In the genomic region with DNA sequence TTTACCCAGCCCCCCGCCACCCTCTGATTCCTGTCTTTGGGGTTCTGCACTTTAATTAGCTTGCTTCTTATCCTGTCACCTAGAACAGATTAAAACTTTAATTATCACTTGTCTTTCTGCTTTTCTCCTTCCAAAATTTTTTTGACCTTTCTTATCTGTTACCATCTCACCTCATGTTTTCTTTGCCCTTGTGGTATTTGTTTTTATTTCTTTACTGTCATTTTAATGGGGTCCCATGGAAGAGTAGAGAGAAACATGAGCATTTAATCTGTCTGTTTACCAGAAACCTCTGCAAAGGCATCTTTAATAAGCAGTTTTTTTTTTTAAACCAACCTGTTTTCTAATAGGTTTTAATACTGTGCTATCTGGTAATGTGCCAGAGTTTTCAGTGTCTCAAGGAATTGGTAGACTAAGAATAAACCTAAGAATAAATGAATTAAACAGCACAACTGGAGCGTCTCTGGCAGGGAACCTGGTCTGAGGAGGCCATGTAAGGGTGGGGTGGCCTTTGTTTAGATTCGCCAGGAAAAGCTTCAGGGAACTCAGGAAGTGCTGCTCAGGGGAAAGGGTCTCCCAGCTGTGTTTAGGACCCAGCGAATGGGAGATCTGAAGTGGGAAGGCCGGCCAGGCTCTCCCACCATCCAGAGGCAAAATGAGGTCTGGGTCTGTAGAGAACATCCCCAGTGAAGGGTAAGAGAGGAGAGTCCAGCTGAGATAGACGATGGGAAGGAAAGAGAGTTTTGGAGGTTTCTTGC, we compare ENCODE assay signal across 21 cellular contexts.
A peak's percentile ranks its signal among the peaks of the same experiment; 100 is the strongest.
DNase-seq lines count a peak whose midpoint lies in the region; ATAC-seq and TF ChIP-seq lines count a peak whose summit lies in the region.
"Had no signal": no experiment of that assay in that cellular context is flagged by ENCODE, and none has a peak within 500 bp of the region (broad histone marks: within the 10 kb centered on the region; RNA-seq: fewer than 3 reads in every experiment).

No MANE protein-coding gene starts in this region.

- H3K9me3 ChIP-seq in heart right ventricle = no peaks in the 10 kb centered on the region
- H3K9me3 ChIP-seq in iPS-20b (ENCODE audit: insufficient read depth, low read depth, low read length) = no peaks in the 10 kb centered on the region
- H3K9me3 ChIP-seq in skeletal muscle tissue (ENCODE audit: control insufficient read depth in 3 of 3, low read length in 3 of 3) = no peaks in the 10 kb centered on the region
- H3K9me3 ChIP-seq: colonic mucosa, ovary, thoracic aorta had no signal

- WGBS in heart right ventricle, 2 donors = 35 to 36% methylated on average over 6 of the region's 6 CpGs

- H3K4me1 ChIP-seq in heart right ventricle (peaks cover 35 to 100% (median 99%) of the 10 kb centered on the region in 9 donors), iPS-20b (ENCODE audit: insufficient read depth, low read length) (peaks cover 43% of the 10 kb centered on the region; the same call in 1 of the 2 replicates), skeletal muscle tissue (ENCODE audit: control insufficient read depth in 3 of 3, insufficient read depth in 3 of 3, low read length in 3 of 3) (peaks cover 63 to 87% (median 79%) of the 10 kb centered on the region in 3 donors)
- H3K4me1 ChIP-seq: colonic mucosa had no signal

- TF ChIP-seq CTCF in heart right ventricle (IDR thresholded peaks at IDR 0.05) (no peak), VCaP (conservative IDR thresholded peaks at IDR 0.05) (no peak), GM10266 (IDR thresholded peaks at IDR 0.05; ENCODE audit: control insufficient read depth, insufficient read depth, low read depth, missing control alignments) (no peak)

- H3K27me3 ChIP-seq in heart right ventricle (no peaks in the 10 kb centered on the region), iPS-20b (ENCODE audit: insufficient read depth, low read length) (no peaks in the 10 kb centered on the region), skeletal muscle tissue (ENCODE audit: control insufficient read depth in 3 of 3, insufficient read depth in 3 of 3, low read length in 3 of 3) (no peaks in the 10 kb centered on the region)
- H3K27me3 ChIP-seq: colonic mucosa, hepatocyte, ovary had no signal

- H3K36me3 ChIP-seq in heart right ventricle (no peaks in the 10 kb centered on the region), iPS-20b (ENCODE audit: insufficient read depth, low read depth, low read length) (no peaks in the 10 kb centered on the region), skeletal muscle tissue (ENCODE audit: control insufficient read depth in 3 of 3, insufficient read depth in 3 of 3, low read length in 3 of 3) (no peaks in the 10 kb centered on the region)
- H3K36me3 ChIP-seq: colonic mucosa, ovary, thoracic aorta had no signal

- H3K4me3 ChIP-seq in heart right ventricle (no peak overlapping the region), iPS-20b (ENCODE audit: low read length) (no peak overlapping the region), skeletal muscle tissue (ENCODE audit: low read length in 3 of 3) (no peak overlapping the region)
- H3K4me3 ChIP-seq: colonic mucosa, hepatocyte, ovary had no signal

- peak overlapping the region in 9 of 10 donors; percentile 26 to 78 (median 65) for H3K27ac ChIP-seq in heart right ventricle
- H3K27ac ChIP-seq in VCaP = peak overlapping the region; percentile 36; the same call in 1 of the 2 replicates
- no peak overlapping the region for H3K27ac ChIP-seq in iPS-20b (ENCODE audit: low read length)
- peak overlapping the region; percentile 55 for H3K27ac ChIP-seq in skeletal muscle tissue (ENCODE audit: low read depth, low read length)
- H3K27ac ChIP-seq: colonic mucosa, hepatocyte, ovary had no signal

- peak in 2 of 8 donors; percentile 19 to 21 for ATAC-seq in heart right ventricle
- no peak for ATAC-seq in Right ventricle myocardium superior (ENCODE audit: poor library complexity)
- no peak for ATAC-seq in GM18517 (IDR thresholded peaks at IDR 0.05; ENCODE audit: unreplicated experiment)
- ATAC-seq: activated CD4-positive, CD25-positive, alpha-beta regulatory T cell treated with anti-CD3 and anti-CD28 coated beads, Interleukin-2, amount 50 U/mL, for 24 hours; esophagus mucosa; PC-3 had no signal

- H3K9ac ChIP-seq in iPS-20b (ENCODE audit: low read depth, low read length) (peak overlapping the region; percentile 26; the same call in 1 of the 2 replicates), skeletal muscle tissue (ENCODE audit: low read depth in 1 of 3, low read length in 3 of 3) (no peak overlapping the region)

- intact Hi-C loops in heart right ventricle (cut with DNase I) = loop anchor here in 5 of 10 donors (5.0 kb wide), 2 partner anchors 60 to 65 kb away; no protein-coding TSS in a partner anchor
- intact Hi-C loops in Right ventricle myocardium superior (cut with DNase I) = no loop called here

- DNase-seq in heart right ventricle (no peak), Right ventricle myocardium superior (no peak), GM10266 (ENCODE audit: extremely low spot score) (no peak), NK-92 (lab: John Stamatoyannopoulos, UW; ENCODE audit: unreplicated experiment) (no peak)
- DNase-seq: activated T-cell treated with anti-CD3 and anti-CD28 coated beads, Interleukin-2, amount 50 U/mL, for 1 hour; amygdala; colonic mucosa; DMS79; Kasumi-1; NCI-H146; ovary; PC-3; stimulated activated CD4-positive, alpha-beta T cell treated with anti-CD3 and anti-CD28 coated beads, Interleukin-15, amount 100 ng/mL, for 24 hours had no signal
